25 cellular contexts compared by ENCODE assay signal in genomic region chr6:113301651-113302050, GRCh38.
DNase-seq lines count a peak whose midpoint lies in the region; ATAC-seq and TF ChIP-seq lines count a peak whose summit lies in the region.
"Had no signal": no experiment of that assay in that cellular context is flagged by ENCODE, and none has a peak within 500 bp of the region (broad histone marks: within the 10 kb centered on the region; RNA-seq: fewer than 3 reads in every experiment).

No MANE protein-coding gene starts in this region.

- H3K4me2 ChIP-seq in mammary epithelial cell (ENCODE audit: insufficient read depth, low read depth, low read length), result no peak overlapping the region

- DNase-seq in mammary epithelial cell (peak; percentile 17), breast epithelium (ENCODE audit: low spot score in 2 of 2) (no peak), brain microvascular endothelial cell (peak; percentile 40), foreskin keratinocyte (peak; percentile 32 to 59), NCI-H146 (lab: John Stamatoyannopoulos, UW) (no peak), NCI-H2171 treated with DMSO at 0.1 percent for 48 hours (lab: John Stamatoyannopoulos, UW) (no peak)
- no peak for DNase-seq in effector memory CD8-positive, alpha-beta T cell
- DNase-seq in activated CD4-positive, alpha-beta T cell treated with anti-CD3 and anti-CD28 coated beads, Interleukin-2, amount 10 ng/mL, durations not matched to agents 7 days and 5 days, result no peak
- DNase-seq: AML-193; C1 segment of cervical spinal cord; CD8-positive, alpha-beta T cell; DND-41; GDM1; GOT3; Karpas-422; NCI-H1436; NCI-H1930; NCI-H345; NCI-H524; NCI-H774; NK-92 treated with Interleukin-12 subunit alpha and Interleukin-12 subunit beta, amount 100 ng/mL, for 24 hours; Peyer's patch had no signal

- H3K4me3 ChIP-seq in mammary epithelial cell (replicated peaks in 1 of 3; ENCODE audit: insufficient read depth in 1 of 3, low read depth in 2 of 3, low read length in 3 of 3) (no peak overlapping the region), breast epithelium (no peak overlapping the region), brain microvascular endothelial cell (ENCODE audit: low read depth, low read length) (no peak overlapping the region)
- H3K4me3 ChIP-seq: Peyer's patch had no signal

- H3K27me3 ChIP-seq in mammary epithelial cell (ENCODE audit: insufficient read depth, low read length), result no peaks in the 10 kb centered on the region
- no peaks in the 10 kb centered on the region for H3K27me3 ChIP-seq in breast epithelium
- H3K27me3 ChIP-seq in brain microvascular endothelial cell (replicated peaks), result no peaks in the 10 kb centered on the region
- no peaks in the 10 kb centered on the region for H3K27me3 ChIP-seq in foreskin keratinocyte
- H3K27me3 ChIP-seq: Peyer's patch had no signal

- H3K79me2 ChIP-seq in mammary epithelial cell (ENCODE audit: insufficient read depth, low read length), result no peaks in the 10 kb centered on the region

- H2AFZ ChIP-seq in mammary epithelial cell (ENCODE audit: low read depth, low read length), result no peak overlapping the region

- no peaks in the 10 kb centered on the region for H3K27me3 Mint-ChIP-seq in effector memory CD8-positive, alpha-beta T cell
- H3K27me3 Mint-ChIP-seq in activated CD4-positive, alpha-beta T cell treated with anti-CD3 and anti-CD28 coated beads, Interleukin-2, amount 10 ng/mL, durations not matched to agents 7 days and 5 days, result no peaks in the 10 kb centered on the region

- no peaks in the 10 kb centered on the region for H3K36me3 Mint-ChIP-seq in effector memory CD8-positive, alpha-beta T cell (ENCODE audit: insufficient read depth)
- H3K36me3 Mint-ChIP-seq in activated CD4-positive, alpha-beta T cell treated with anti-CD3 and anti-CD28 coated beads, Interleukin-2, amount 10 ng/mL, durations not matched to agents 7 days and 5 days (ENCODE audit: low read depth), result no peaks in the 10 kb centered on the region
- H3K36me3 Mint-ChIP-seq: CD8-positive, alpha-beta T cell had no signal

- no peak overlapping the region for H3K9ac ChIP-seq in mammary epithelial cell (ENCODE audit: insufficient read depth, low read length)

- in situ Hi-C loops in mammary epithelial cell (cut with MboI; ENCODE audit: low sequenced_read_pairs in 2 of 2) (loop anchor here in 1 of 2 donors (10.0 kb wide), 1 partner anchor 573 kb away; no protein-coding TSS in a partner anchor), brain microvascular endothelial cell (cut with HindIII; ENCODE audit: low pct_ligation_motif_present, low sequenced_read_pairs) (no loop called here)

- TF ChIP-seq POLR2A in breast epithelium (IDR thresholded peaks at IDR 0.05), result no peak

- no peak overlapping the region for H3K27ac Mint-ChIP-seq in effector memory CD8-positive, alpha-beta T cell
- no peak overlapping the region for H3K27ac Mint-ChIP-seq in activated CD4-positive, alpha-beta T cell treated with anti-CD3 and anti-CD28 coated beads, Interleukin-2, amount 10 ng/mL, durations not matched to agents 7 days and 5 days
- H3K27ac Mint-ChIP-seq: CD8-positive, alpha-beta T cell had no signal

- dilution Hi-C loops in mammary epithelial cell (cut with HindIII; ENCODE audit: low sequenced_read_pairs), result no loop called here

- H3K4me1 Mint-ChIP-seq in effector memory CD8-positive, alpha-beta T cell (ENCODE audit: low read depth in 2 of 2), result no peaks in the 10 kb centered on the region
- H3K4me1 Mint-ChIP-seq in activated CD4-positive, alpha-beta T cell treated with anti-CD3 and anti-CD28 coated beads, Interleukin-2, amount 10 ng/mL, durations not matched to agents 7 days and 5 days, result no peaks in the 10 kb centered on the region

- TF ChIP-seq CTCF in mammary epithelial cell (conservative IDR thresholded peaks at IDR 0.05 in 1 of 2, IDR thresholded peaks at IDR 0.05 in 1 of 2; ENCODE audit: extremely low read depth in 1 of 2, insufficient read depth in 1 of 2, low read depth in 1 of 2, low read length in 2 of 2) (no peak), breast epithelium (IDR thresholded peaks at IDR 0.05) (no peak), brain microvascular endothelial cell (IDR thresholded peaks at IDR 0.05; ENCODE audit: low read depth, low read length, missing control alignments) (no peak), foreskin keratinocyte (conservative IDR thresholded peaks at IDR 0.05) (no peak)

- H3K9me3 ChIP-seq in mammary epithelial cell (replicated peaks; ENCODE audit: insufficient read depth, low read length), result no peaks in the 10 kb centered on the region
- no peaks in the 10 kb centered on the region for H3K9me3 ChIP-seq in breast epithelium
- H3K9me3 ChIP-seq: Peyer's patch had no signal

- no TSS peak for BruUV-seq in mammary epithelial cell (replicated peaks; lab: Mats Ljungman, UMichigan)

- CTCF ChIA-PET in mammary epithelial cell (lab: Charles Lee; ENCODE audit: low non-redundant PET), result no interaction called here
- CTCF ChIA-PET in activated CD4-positive, alpha-beta T cell treated with anti-CD3 and anti-CD28 coated beads, Interleukin-2, amount 10 ng/mL, durations not matched to agents 7 days and 5 days (lab: Charles Lee), result no interaction called here

- no peaks in the 10 kb centered on the region for H3K9me3 Mint-ChIP-seq in effector memory CD8-positive, alpha-beta T cell
- no peaks in the 10 kb centered on the region for H3K9me3 Mint-ChIP-seq in activated CD4-positive, alpha-beta T cell treated with anti-CD3 and anti-CD28 coated beads, Interleukin-2, amount 10 ng/mL, durations not matched to agents 7 days and 5 days
- H3K9me3 Mint-ChIP-seq: CD8-positive, alpha-beta T cell had no signal

- H3K36me3 ChIP-seq in mammary epithelial cell (ENCODE audit: insufficient read depth, low read length) (no peaks in the 10 kb centered on the region), breast epithelium (no peaks in the 10 kb centered on the region), brain microvascular endothelial cell (replicated peaks) (no peaks in the 10 kb centered on the region)
- H3K36me3 ChIP-seq: Peyer's patch had no signal

- H4K20me1 ChIP-seq in mammary epithelial cell (ENCODE audit: insufficient read depth, low read length), result no peaks in the 10 kb centered on the region

- no peaks in the 10 kb centered on the region for H3K4me1 ChIP-seq in mammary epithelial cell (ENCODE audit: insufficient read depth, low read length)
- H3K4me1 ChIP-seq in breast epithelium, result no peaks in the 10 kb centered on the region
- peaks cover 5% of the 10 kb centered on the region for H3K4me1 ChIP-seq in foreskin keratinocyte
- H3K4me1 ChIP-seq: Peyer's patch had no signal

- no peak for ATAC-seq in foreskin keratinocyte
- no peak for ATAC-seq in effector memory CD8-positive, alpha-beta T cell (replicated peaks)
- ATAC-seq: CD8-positive, alpha-beta T cell; HCT116; SK-N-SH treated with all-trans-retinoic acid at 6 μM for 48 hours had no signal

- no peak overlapping the region for H3K4me3 Mint-ChIP-seq in effector memory CD8-positive, alpha-beta T cell
- no peak overlapping the region for H3K4me3 Mint-ChIP-seq in activated CD4-positive, alpha-beta T cell treated with anti-CD3 and anti-CD28 coated beads, Interleukin-2, amount 10 ng/mL, durations not matched to agents 7 days and 5 days
- H3K4me3 Mint-ChIP-seq: CD8-positive, alpha-beta T cell had no signal

- intact Hi-C loops in mammary epithelial cell (cut with micrococcal nuclease), result no loop called here
- intact Hi-C loops in breast epithelium (cut with DNase I; ENCODE audit: low total_unique reads), result no loop called here

- no peak overlapping the region for H3K27ac ChIP-seq in mammary epithelial cell (ENCODE audit: insufficient read depth, low read depth, low read length)
- no peak overlapping the region for H3K27ac ChIP-seq in breast epithelium
- no peak overlapping the region for H3K27ac ChIP-seq in brain microvascular endothelial cell
- H3K27ac ChIP-seq in foreskin keratinocyte, result no peak overlapping the region
- H3K27ac ChIP-seq: 22Rv1, Peyer's patch had no signal

- POLR2A ChIA-PET in activated CD4-positive, alpha-beta T cell treated with anti-CD3 and anti-CD28 coated beads, Interleukin-2, amount 10 ng/mL, durations not matched to agents 7 days and 5 days (lab: Charles Lee), result no interaction called here

Comparison
In these comparisons a context has a peak if more than half of its experiments do, and no peak if none do; other contexts are left out.
1. DNase-seq: peak in mammary epithelial cell (single experiment), brain microvascular endothelial cell (single experiment) and foreskin keratinocyte (2 of 2); none in breast epithelium (0 of 2), effector memory CD8-positive, alpha-beta T cell (0 of 3), activated CD4-positive, alpha-beta T cell treated with anti-CD3 and anti-CD28 coated beads, Interleukin-2, amount 10 ng/mL, durations not matched to agents 7 days and 5 days (single experiment), NCI-H146 (single experiment) and NCI-H2171 treated with DMSO at 0.1 percent for 48 hours (single experiment).